In the genomic region with DNA sequence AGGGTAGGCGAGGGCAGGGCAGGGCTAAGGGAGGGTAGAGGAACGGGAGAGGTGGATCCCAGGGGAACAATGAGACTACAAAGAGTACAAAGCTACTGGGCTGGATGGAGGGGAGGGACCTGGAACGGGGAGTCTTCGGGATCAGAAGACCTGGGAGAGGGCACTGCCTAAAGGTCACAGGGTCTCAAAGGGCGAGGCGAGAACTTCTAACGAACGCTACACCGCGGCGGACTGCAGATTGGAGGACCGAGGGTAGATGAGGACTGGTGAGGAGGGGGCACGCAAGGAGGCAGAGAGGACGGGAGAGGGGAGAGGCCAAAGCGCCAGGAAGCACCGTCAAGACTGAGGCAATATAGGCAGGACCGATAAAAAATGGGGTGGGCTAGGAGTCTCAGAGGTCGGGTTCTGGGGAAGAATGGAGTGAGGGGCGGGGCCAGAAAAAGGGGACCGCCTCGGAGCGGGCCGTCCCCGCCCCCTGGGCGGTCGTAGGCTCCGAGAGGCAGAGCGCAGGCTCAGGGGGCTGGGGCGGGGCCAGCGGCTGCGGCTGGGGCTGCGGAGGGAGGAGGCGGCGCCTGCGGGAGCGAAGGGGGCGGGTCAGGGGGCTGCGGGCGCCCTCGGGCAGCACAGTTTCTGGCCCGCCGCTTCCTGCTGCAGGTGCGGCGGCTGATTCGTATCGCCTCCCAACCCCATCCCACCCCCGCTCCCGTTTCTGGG, we compare ENCODE assay signal across 1 cellular context.
TF ChIP-seq lines count a peak whose summit lies in the region.

No MANE protein-coding gene starts in this region.

TF ChIP-seq in HepG2, 621 proteins besides CTCF, POLR2A, EP300 and RAD21 (continued from another document):
- TF ChIP-seq, protein P1, sequence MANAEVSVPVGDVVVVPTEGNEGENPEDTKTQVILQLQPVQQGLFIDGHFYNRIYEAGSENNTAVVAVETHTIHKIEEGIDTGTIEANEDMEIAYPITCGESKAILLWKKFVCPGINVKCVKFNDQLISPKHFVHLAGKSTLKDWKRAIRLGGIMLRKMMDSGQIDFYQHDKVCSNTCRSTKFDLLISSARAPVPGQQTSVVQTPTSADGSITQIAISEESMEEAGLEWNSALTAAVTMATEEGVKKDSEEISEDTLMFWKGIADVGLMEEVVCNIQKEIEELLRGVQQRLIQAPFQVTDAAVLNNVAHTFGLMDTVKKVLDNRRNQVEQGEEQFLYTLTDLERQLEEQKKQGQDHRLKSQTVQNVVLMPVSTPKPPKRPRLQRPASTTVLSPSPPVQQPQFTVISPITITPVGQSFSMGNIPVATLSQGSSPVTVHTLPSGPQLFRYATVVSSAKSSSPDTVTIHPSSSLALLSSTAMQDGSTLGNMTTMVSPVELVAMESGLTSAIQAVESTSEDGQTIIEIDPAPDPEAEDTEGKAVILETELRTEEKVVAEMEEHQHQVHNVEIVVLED (CRISPR knock-in tag; IDR thresholded peaks at IDR 0.05; ENCODE audit: borderline replicate concordance), result no peak
- no peak for TF ChIP-seq ZNF451 (CRISPR knock-in tag; IDR thresholded peaks at IDR 0.05)
- 0 out of 2 replicates have a peak, but pooled peaks have one; percentile 30 for TF ChIP-seq KDM5B (CRISPR knock-in tag; IDR thresholded peaks at IDR 0.05; ENCODE audit: borderline replicate concordance)
- no peak for TF ChIP-seq TBX2 (CRISPR knock-in tag; IDR thresholded peaks at IDR 0.05; ENCODE audit: borderline replicate concordance)
